18 cellular contexts compared by ENCODE assay signal in genomic region chr5:72487151-72487550, GRCh38. TPM values are rescaled to one million over a fixed set of nuclear protein-coding genes. Genes with fewer than 3 reads are reported as not detected.
DNase-seq lines count a peak whose midpoint lies in the region; ATAC-seq, FAIRE-seq and TF ChIP-seq lines count a peak whose summit lies in the region.
"Had no signal": no experiment of that assay in that cellular context is flagged by ENCODE, and none has a peak within 500 bp of the region (broad histone marks: within the 10 kb centered on the region; RNA-seq: fewer than 3 reads in every experiment).

No MANE protein-coding gene starts in this region.

- no CpG with 5 or more reads among the region's 2 CpGs for WGBS in IMR-90 (ENCODE audit: extremely low coverage in 2 of 2, insufficient read length in 1 of 2), 2 experiments

- H3K9me3 Mint-ChIP-seq in neural progenitor cell, result peaks cover 4% of the 10 kb centered on the region
- H3K9me3 Mint-ChIP-seq: CD4-positive, alpha-beta T cell had no signal

- H3K18ac ChIP-seq in IMR-90 (ENCODE audit: low read depth, low read length), result no peak overlapping the region

- BruUV-seq in IMR-90 (replicated peaks; lab: Mats Ljungman, UMichigan), result no TSS peak

- H3K4me1 ChIP-seq in IMR-90 (ENCODE audit: control insufficient read depth, insufficient read depth, low read length) (peaks cover 5% of the 10 kb centered on the region; the same call in 1 of the 2 replicates), neural progenitor cell (peaks cover 9% of the 10 kb centered on the region)
- H3K4me1 ChIP-seq: Peyer's patch had no signal

- no peaks in the 10 kb centered on the region for H4K20me1 ChIP-seq in IMR-90 (ENCODE audit: insufficient read depth, low read length)
- H4K20me1 ChIP-seq in neural progenitor cell (ENCODE audit: low read depth), result no peaks in the 10 kb centered on the region

- intact Hi-C loops in IMR-90 (cut with micrococcal nuclease) (no loop called here), dorsolateral prefrontal cortex (cut with DNase I) (no loop called here)

- peak overlapping the region; percentile 81 for H3K27ac Mint-ChIP-seq in neural progenitor cell
- H3K27ac Mint-ChIP-seq: CD4-positive, alpha-beta T cell; H9 had no signal

- peak; percentile 60 for DNase-seq in EH (ENCODE audit: low read depth)
- DNase-seq in IMR-90, result no peak
- peak; percentile 16 for DNase-seq in bronchial epithelial cell (ENCODE audit: low read depth)
- DNase-seq in neural progenitor cell (ENCODE audit: low spot score), result no peak
- DNase-seq in dorsolateral prefrontal cortex, result no peak
- DNase-seq in SKM-1 (lab: John Stamatoyannopoulos, UW; ENCODE audit: unreplicated experiment), result no peak
- DNase-seq: ACHN; Calu3; CD4-positive, alpha-beta T cell; H9; Karpas-422; NCI-H2029; NCI-H345; NCI-H748 treated with DMSO at 0.1 percent for 48 hours; Peyer's patch; SHP77 treated with DMSO at 0.1 percent for 48 hours had no signal

- H3K4ac ChIP-seq in IMR-90 (ENCODE audit: low read depth, low read length), result no peak overlapping the region

- H3K79me1 ChIP-seq in IMR-90 (ENCODE audit: low read depth in 1 of 2, low read length in 2 of 2), result no peaks in the 10 kb centered on the region

- peak overlapping the region in 1 of 2 experiments; percentile 9; a peak in 1 of 4 replicates for H4K8ac ChIP-seq in IMR-90 (ENCODE audit: low read depth in 2 of 2, low read length in 2 of 2)

- no peak for FAIRE-seq in bronchial epithelial cell (lab: Jason Lieb, UNC)

- no peaks in the 10 kb centered on the region for H3K79me2 ChIP-seq in neural progenitor cell (ENCODE audit: low read depth)

- no peak for TF ChIP-seq POLR2A in IMR-90 (IDR thresholded peaks at IDR 0.05; ENCODE audit: low read depth, low read length)

- H2BK15ac ChIP-seq in IMR-90 (ENCODE audit: low read depth, low read length), result no peak overlapping the region; the same call in 2 of the 3 replicates

- no peak overlapping the region for H2BK20ac ChIP-seq in IMR-90 (ENCODE audit: low read depth, low read length)

- peaks cover 4% of the 10 kb centered on the region for H3K36me3 Mint-ChIP-seq in neural progenitor cell

- H3K9me3 ChIP-seq in IMR-90 (ENCODE audit: control insufficient read depth, insufficient read depth, low read length) (no peaks in the 10 kb centered on the region), neural progenitor cell (ENCODE audit: low read depth) (no peaks in the 10 kb centered on the region)
- H3K9me3 ChIP-seq: Peyer's patch had no signal

- no peak overlapping the region for H4K5ac ChIP-seq in IMR-90 (ENCODE audit: low read depth, low read length)

- 0 out of 2 replicates have a peak overlapping the region, but pooled peaks have one; percentile 29 for H3K23ac ChIP-seq in IMR-90 (ENCODE audit: low read depth, low read length)

- no peak overlapping the region for H3K4me2 ChIP-seq in IMR-90 (ENCODE audit: low read depth, low read length)
- H3K4me2 ChIP-seq in neural progenitor cell, result no peak overlapping the region

- POLR2A ChIA-PET in IMR-90 (lab: Charles Lee; ENCODE audit: unreplicated experiment), result no interaction called here

- H3K27me3 ChIP-seq in IMR-90 (ENCODE audit: control insufficient read depth, insufficient read depth, low read length) (no peaks in the 10 kb centered on the region), bronchial epithelial cell (ENCODE audit: control insufficient read depth, insufficient read depth, low read length) (no peaks in the 10 kb centered on the region), neural progenitor cell (no peaks in the 10 kb centered on the region), dorsolateral prefrontal cortex (no peaks in the 10 kb centered on the region)
- H3K27me3 ChIP-seq: Peyer's patch had no signal

- H3K9ac ChIP-seq in IMR-90 (ENCODE audit: low read depth, low read length) (no peak overlapping the region), neural progenitor cell (no peak overlapping the region)

- no peak overlapping the region for H3K27ac ChIP-seq in IMR-90 (ENCODE audit: insufficient read depth, low read length)
- H3K27ac ChIP-seq in neural progenitor cell, result no peak overlapping the region
- no peak overlapping the region for H3K27ac ChIP-seq in dorsolateral prefrontal cortex
- H3K27ac ChIP-seq: Peyer's patch had no signal

- no peak overlapping the region for H2AK9ac ChIP-seq in IMR-90 (replicated peaks; ENCODE audit: low read depth, low read length, poor library complexity)

- no peaks in the 10 kb centered on the region for H3K9me1 ChIP-seq in IMR-90 (ENCODE audit: insufficient read depth, low read length)

- dilution Hi-C loops in IMR-90 (cut with HindIII; ENCODE audit: low sequenced_read_pairs, unreplicated experiment), result no loop called here

- H3K14ac ChIP-seq in IMR-90 (replicated peaks; ENCODE audit: low read depth, low read length), result 0 out of 2 replicates have a peak overlapping the region, but pooled peaks have one; percentile 7

- peak overlapping the region; percentile 8; the same call in 1 of the 2 replicates for H2BK120ac ChIP-seq in IMR-90 (ENCODE audit: low read depth, low read length)

- in situ Hi-C loops in IMR-90 (cut with MboI; ENCODE audit: low sequenced_read_pairs), result no loop called here

- no peak overlapping the region for H4K91ac ChIP-seq in IMR-90 (ENCODE audit: insufficient read depth, low read depth, low read length)

- no peak overlapping the region for H2BK5ac ChIP-seq in IMR-90 (ENCODE audit: low read depth, low read length, poor library complexity, severe bottlenecking)

- ATAC-seq in IMR-90 (ENCODE audit: low read depth) (no peak; the same call in 1 of the 2 replicates), GM18858 (IDR thresholded peaks at IDR 0.05; ENCODE audit: unreplicated experiment) (no peak)

- H3K56ac ChIP-seq in IMR-90 (ENCODE audit: extremely low read depth, insufficient read depth, low read length), result no peak overlapping the region

- H3K4me3 Mint-ChIP-seq in neural progenitor cell, result no peak overlapping the region
- H3K4me3 Mint-ChIP-seq: CD4-positive, alpha-beta T cell; H9 had no signal

- H3K36me3 ChIP-seq in IMR-90 (ENCODE audit: control insufficient read depth, insufficient read depth, low read length) (no peaks in the 10 kb centered on the region), bronchial epithelial cell (ENCODE audit: control insufficient read depth, insufficient read depth, low read length) (no peaks in the 10 kb centered on the region), neural progenitor cell (no peaks in the 10 kb centered on the region)
- H3K36me3 ChIP-seq: Peyer's patch had no signal

- H3K27me3 Mint-ChIP-seq in neural progenitor cell (ENCODE audit: insufficient read depth, low read depth), result peaks cover 2% of the 10 kb centered on the region

- no peak overlapping the region for H2AFZ ChIP-seq in IMR-90 (replicated peaks; ENCODE audit: low read length, poor library complexity)
- H2AFZ ChIP-seq in neural progenitor cell (replicated peaks), result no peak overlapping the region

- TF ChIP-seq CTCF in IMR-90 (conservative IDR thresholded peaks at IDR 0.05; ENCODE audit: low read depth, low read length) (no peak), bronchial epithelial cell (IDR thresholded peaks at IDR 0.05; ENCODE audit: insufficient read depth, low read length, severe bottlenecking) (no peak), neural progenitor cell (IDR thresholded peaks at IDR 0.05) (no peak), dorsolateral prefrontal cortex (IDR thresholded peaks at IDR 0.05 in 54 of 56, conservative IDR thresholded peaks at IDR 0.05 in 2 of 56; ENCODE audit: low read depth in 1 of 56, partially characterized antibody in 56 of 56) (no peak)

- H3K4me1 Mint-ChIP-seq in neural progenitor cell, result peaks cover 23% of the 10 kb centered on the region

- TF ChIP-seq RAD21 in IMR-90 (IDR thresholded peaks at IDR 0.05; ENCODE audit: low read length), result no peak

- no peaks in the 10 kb centered on the region for H3F3A ChIP-seq in neural progenitor cell (ENCODE audit: low read depth)

- H2AK5ac ChIP-seq in IMR-90 (ENCODE audit: low read depth, low read length), result 0 out of 2 replicates have a peak overlapping the region, but pooled peaks have one; percentile 10

- CTCF ChIA-PET in IMR-90 (lab: Yijun Ruan, JAX), result interaction anchor here (0.5 kb wide), 1 partner anchor 19 kb away, joined by 3 read pairs; no protein-coding TSS in a partner anchor

- H3K4me3 ChIP-seq in IMR-90 (ENCODE audit: insufficient read depth, low read depth, low read length) (no peak overlapping the region), bronchial epithelial cell (ENCODE audit: low read depth, low read length) (no peak overlapping the region), neural progenitor cell (no peak overlapping the region), dorsolateral prefrontal cortex (no peak overlapping the region)
- H3K4me3 ChIP-seq: Peyer's patch had no signal

TF ChIP-seq in IMR-90, 13 proteins besides CTCF, POLR2A, EP300 and RAD21:
- TF ChIP-seq FOS (IDR thresholded peaks at IDR 0.05; ENCODE audit: low read depth, low read length), result no peak

RNA-seq across cellular contexts. Expression of gene ZNF366, which starts 20.1 kb away (rescaled TPM):
- total RNA-seq in IMR-90 (2012; rRNA removed) (not detected in 2 replicates), bronchial epithelial cell (not detected in 2 replicates), neural progenitor cell (ENCODE audit: low replicate concordance) (not detected in 2 replicates), dorsolateral prefrontal cortex (10 to 100 TPM in 1 of 120 experiments, 1 to 10 TPM in 118, under 1 TPM in 1; 0.42 to 10.1 (median 3.9) TPM)
- polyA plus RNA-seq in IMR-90 (2012; rRNA removed), result not detected in 2 replicates
- not detected in 2 replicates for polyA plus RNA-seq in IMR-90 (2012; cell fraction: cytosol; rRNA removed)
- not detected in 2 replicates for polyA plus RNA-seq in IMR-90 (2012; cell fraction: nucleus; rRNA removed; ENCODE audit: low replicate concordance)
- total RNA-seq: Calu3, Daoy, H9 had no signal

Comparison
In these comparisons a context has a peak if more than half of its experiments do, and no peak if none do; other contexts are left out.
1. DNase-seq: peak in EH (single experiment) and bronchial epithelial cell (single experiment); none in IMR-90 (single experiment), neural progenitor cell (single experiment), dorsolateral prefrontal cortex (0 of 10) and SKM-1 (single experiment).